Comparison of ENCODE assay signal across 8 cellular contexts in genomic region chr14:60349663-60350365, GRCh38.
DNase-seq lines count a peak whose midpoint lies in the region; ATAC-seq, FAIRE-seq and TF ChIP-seq lines count a peak whose summit lies in the region.

No MANE protein-coding gene starts in this region.

- no peak overlapping the region for H3K27ac ChIP-seq in PC-3 (ENCODE audit: low read length)

- ATAC-seq in GM19043 (IDR thresholded peaks at IDR 0.05; ENCODE audit: low read depth, unreplicated experiment) (peak; percentile 61), PC-3 (peak; percentile 82), memory B cell (ENCODE audit: low read depth) (peak; percentile 52), HG02973 (IDR thresholded peaks at IDR 0.05; ENCODE audit: unreplicated experiment) (no peak), omental fat pad (ENCODE audit: low FRiP score) (no peak)

- no peaks in the 10 kb centered on the region for H3K9me3 Mint-ChIP-seq in memory B cell

- intact Hi-C loops in PC-3 (cut with micrococcal nuclease): loop anchor here (1.0 to 5.0 kb wide), 7 partner anchors 84 to 937 kb away; no protein-coding TSS in a partner anchor

- H3K4me2 ChIP-seq in PC-3 (ENCODE audit: low read length): peak overlapping the region; percentile 5; the same call in 1 of the 2 replicates

- no peak overlapping the region for H3K4me3 ChIP-seq in Jurkat, Clone E6-1 (ENCODE audit: low read length)
- H3K4me3 ChIP-seq in PC-3 (ENCODE audit: low read length): no peak overlapping the region

- H2AFZ ChIP-seq in PC-3 (ENCODE audit: low read length): 0 out of 2 replicates have a peak overlapping the region, but pooled peaks have one; percentile 2

- no peak overlapping the region for H3K27ac Mint-ChIP-seq in memory B cell

- no peaks in the 10 kb centered on the region for H3K4me1 ChIP-seq in PC-3 (ENCODE audit: insufficient read depth, low read length)

- no peak overlapping the region for H3K9ac ChIP-seq in PC-3 (ENCODE audit: low read length)

- no peaks in the 10 kb centered on the region for H3K36me3 Mint-ChIP-seq in memory B cell

- peak; percentile 70 for TF ChIP-seq CTCF in D721Med (IDR thresholded peaks at IDR 0.05; ENCODE audit: insufficient read depth, missing control alignments)
- peak; percentile 99 for TF ChIP-seq CTCF in PC-3 (conservative IDR thresholded peaks at IDR 0.05; ENCODE audit: low read depth, low read length)
- TF ChIP-seq CTCF in omental fat pad (IDR thresholded peaks at IDR 0.05): peak in 1 of 3 donors; percentile 11

- DNase-seq in D721Med (ENCODE audit: insufficient read length, low spot score) (no peak), PC-3 (peak; percentile 90), memory B cell (ENCODE audit: low spot score in 2 of 2) (peak in 1 of 2 donors; percentile 14), omental fat pad (ENCODE audit: low spot score) (no peak)
- peak; percentile 86 for DNase-seq in Jurkat, Clone E6-1 (ENCODE audit: low read depth, low spot score)
- peak; percentile 5 for DNase-seq in effector CD4-positive, alpha-beta T cell

- H3K27me3 ChIP-seq in PC-3 (ENCODE audit: low read length): peaks cover 15% of the 10 kb centered on the region

- H3K4me3 Mint-ChIP-seq in memory B cell: no peak overlapping the region

- FAIRE-seq in D721Med (lab: Jason Lieb, UNC): peak; percentile 77

- no peaks in the 10 kb centered on the region for H3K9me3 ChIP-seq in PC-3 (ENCODE audit: low read length)

- no peaks in the 10 kb centered on the region for H3K9me2 ChIP-seq in PC-3 (replicated peaks; ENCODE audit: low read length)

- POLR2A ChIA-PET in PC-3 (lab: Charles Lee; ENCODE audit: unreplicated experiment): interaction anchor here (0.6 to 0.7 kb wide), 3 partner anchors 18 to 99 kb away, joined by 3 to 13 read pairs (median 4); no protein-coding TSS in a partner anchor

- no peaks in the 10 kb centered on the region for H3K36me3 ChIP-seq in PC-3 (ENCODE audit: low read depth, low read length)

- H3K27me3 Mint-ChIP-seq in memory B cell: peaks cover 8% of the 10 kb centered on the region

- H3K4me1 Mint-ChIP-seq in memory B cell: no peaks in the 10 kb centered on the region

- no peaks in the 10 kb centered on the region for H3K79me2 ChIP-seq in PC-3 (ENCODE audit: low read length)

- H4K20me1 ChIP-seq in PC-3 (ENCODE audit: low read length): no peaks in the 10 kb centered on the region

- no TSS peak for BruUV-seq in PC-3 (replicated peaks; lab: Mats Ljungman, UMichigan)

- H3F3A ChIP-seq in PC-3 (ENCODE audit: low read length, unreplicated experiment): no peaks in the 10 kb centered on the region

- CTCF ChIA-PET in PC-3 (lab: Charles Lee): interaction anchor here (0.5 to 2.0 kb wide), 15 partner anchors 13 to 903 kb away, joined by 3 to 15 read pairs (median 4); no protein-coding TSS in a partner anchor

Comparison
In these comparisons a context has a peak if more than half of its experiments do, and no peak if none do; other contexts are left out.
1. DNase-seq: peak in Jurkat, Clone E6-1 (single experiment), PC-3 (single experiment) and effector CD4-positive, alpha-beta T cell (single experiment); none in D721Med (single experiment) and omental fat pad (single experiment).
2. ATAC-seq: peak in GM19043 (single experiment), PC-3 (single experiment) and memory B cell (single experiment); none in HG02973 (single experiment) and omental fat pad (single experiment).